Comparison of ENCODE assay signal across 29 cellular contexts in the genomic region with DNA sequence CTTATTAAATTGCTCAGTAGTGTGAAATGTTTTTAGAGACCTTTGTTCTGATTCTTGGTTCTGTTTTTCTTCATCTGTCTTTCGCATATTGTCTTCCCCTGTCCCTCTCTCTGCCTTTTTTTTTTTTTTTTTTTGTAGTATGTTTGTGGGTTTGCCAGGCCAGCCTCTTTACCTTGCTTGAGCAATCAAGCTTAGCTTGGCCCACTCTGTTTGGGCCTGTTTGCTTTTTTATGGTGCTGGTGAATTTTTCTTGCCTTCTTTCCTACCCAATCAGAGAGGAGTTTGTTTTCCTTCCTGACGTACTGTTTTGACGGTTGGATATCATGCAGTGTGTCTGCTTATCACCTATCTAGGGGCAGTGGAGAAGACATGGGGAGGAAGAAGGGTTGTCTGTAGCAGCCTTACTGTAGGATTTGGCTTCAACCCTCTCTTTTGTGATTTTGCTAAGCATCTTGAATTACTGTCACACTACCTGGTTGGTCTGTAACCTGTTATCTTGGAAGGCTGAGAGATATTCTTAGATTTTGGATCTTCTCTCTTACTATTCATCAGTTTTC.
A peak's percentile ranks its signal among the peaks of the same experiment; 100 is the strongest.
DNase-seq lines count a peak whose midpoint lies in the region; ATAC-seq and TF ChIP-seq lines count a peak whose summit lies in the region.
"Had no signal": no experiment of that assay in that cellular context is flagged by ENCODE, and none has a peak within 500 bp of the region (broad histone marks: within the 10 kb centered on the region; RNA-seq: fewer than 3 reads in every experiment).

No MANE protein-coding gene starts in this region.

- POLR2A ChIA-PET in OCI-LY7 (lab: Charles Lee) = interaction anchor here (1.4 kb wide), 1 partner anchor 10 kb away, joined by 4 read pairs; no protein-coding TSS in a partner anchor

- WGBS in lower leg skin, 2 donors = 97 to 100% methylated on average over 3 of the region's 3 CpGs

- DNase-seq in OCI-LY7 (ENCODE audit: low spot score) (peak; percentile 22), neural crest cell (ENCODE audit: low read depth, low spot score) (no peak), lower leg skin (ENCODE audit: low spot score in 2 of 2) (no peak), progenitor cell of endocrine pancreas (ENCODE audit: low spot score, unreplicated experiment) (no peak)
- DNase-seq: ACHN; activated CD8-positive, alpha-beta memory T cell treated with anti-CD3 and anti-CD28 coated beads for 24 hours; activated T-cell treated with anti-CD3 and anti-CD28 coated beads, Interleukin-2, amount 50 U/mL, for 48 hours; CD4-positive, CD25-positive, alpha-beta regulatory T cell; DMS153; effector memory CD8-positive, alpha-beta T cell; esophagus squamous epithelium; Kasumi-1; midbrain; NCI-H1105 treated with DMSO at 0.1 percent for 48 hours; NCI-H2171; psoas muscle; stimulated activated CD4-positive, alpha-beta T cell treated with anti-CD3 and anti-CD28 coated beads, Interleukin-4, amount 100 ng/mL, for 24 hours; T1000; uterus had no signal

- BruUV-seq in OCI-LY7 (replicated peaks; lab: Mats Ljungman, UMichigan) = no TSS peak

- H3K4me3 ChIP-seq in OCI-LY7 (ENCODE audit: low read depth, low read length, poor library complexity, severe bottlenecking) (no peak overlapping the region), lower leg skin (ENCODE audit: low read depth, poor library complexity, severe bottlenecking) (no peak overlapping the region)
- H3K4me3 ChIP-seq: esophagus squamous epithelium, psoas muscle, smooth muscle cell, uterus had no signal

- H3K27me3 Mint-ChIP-seq in neural crest cell (ENCODE audit: low read depth) (no peaks in the 10 kb centered on the region), progenitor cell of endocrine pancreas (no peaks in the 10 kb centered on the region)
- H3K27me3 Mint-ChIP-seq: activated naive CD8-positive, alpha-beta T cell; CD4-positive, CD25-positive, alpha-beta regulatory T cell; effector memory CD8-positive, alpha-beta T cell had no signal

- H3K9me3 Mint-ChIP-seq in neural crest cell (peaks cover 2% of the 10 kb centered on the region), progenitor cell of endocrine pancreas (ENCODE audit: low read depth) (no peaks in the 10 kb centered on the region)
- H3K9me3 Mint-ChIP-seq: CD4-positive, CD25-positive, alpha-beta regulatory T cell; effector memory CD8-positive, alpha-beta T cell had no signal

- H3K9me2 ChIP-seq in OCI-LY7 (ENCODE audit: insufficient read depth, low read length) = no peaks in the 10 kb centered on the region

- H3K27ac Mint-ChIP-seq in neural crest cell (ENCODE audit: unreplicated experiment) = peak overlapping the region; percentile 3
- H3K27ac Mint-ChIP-seq in progenitor cell of endocrine pancreas = no peak overlapping the region
- H3K27ac Mint-ChIP-seq: activated naive CD8-positive, alpha-beta T cell; CD4-positive, CD25-positive, alpha-beta regulatory T cell had no signal

- H3K79me2 ChIP-seq in OCI-LY7 (ENCODE audit: insufficient read depth, low read depth, low read length) = no peaks in the 10 kb centered on the region

- H3K27ac ChIP-seq in OCI-LY7 (ENCODE audit: low read depth, low read length, poor library complexity, severe bottlenecking) = no peak overlapping the region
- H3K27ac ChIP-seq: esophagus squamous epithelium, psoas muscle, uterus had no signal

- H3K4me1 ChIP-seq in OCI-LY7 (ENCODE audit: insufficient read depth, low read length, poor library complexity, severe bottlenecking) = peaks cover 21% of the 10 kb centered on the region
- H3K4me1 ChIP-seq: esophagus squamous epithelium, uterus had no signal

- no peaks in the 10 kb centered on the region for H3K9me3 ChIP-seq in OCI-LY7 (ENCODE audit: low read length)
- H3K9me3 ChIP-seq: esophagus squamous epithelium, psoas muscle, uterus had no signal

- no peaks in the 10 kb centered on the region for H3K36me3 Mint-ChIP-seq in neural crest cell (ENCODE audit: low read depth)
- peaks cover 2% of the 10 kb centered on the region for H3K36me3 Mint-ChIP-seq in progenitor cell of endocrine pancreas (ENCODE audit: insufficient read depth)

- H3K4me3 Mint-ChIP-seq in neural crest cell (no peak overlapping the region), progenitor cell of endocrine pancreas (ENCODE audit: low read depth) (no peak overlapping the region)
- H3K4me3 Mint-ChIP-seq: activated naive CD8-positive, alpha-beta T cell; CD4-positive, CD25-positive, alpha-beta regulatory T cell; effector memory CD8-positive, alpha-beta T cell had no signal

- no peak for TF ChIP-seq POLR2A in lower leg skin (IDR thresholded peaks at IDR 0.05)

- no peaks in the 10 kb centered on the region for H4K20me1 ChIP-seq in OCI-LY7 (ENCODE audit: insufficient read depth, low read length)

- ATAC-seq in GM18498 (IDR thresholded peaks at IDR 0.05; ENCODE audit: unreplicated experiment) = peak; percentile 56
- ATAC-seq in GM21825 (IDR thresholded peaks at IDR 0.05; ENCODE audit: unreplicated experiment) = peak; percentile 47
- ATAC-seq in HG02798 (IDR thresholded peaks at IDR 0.05; ENCODE audit: poor library complexity, unreplicated experiment) = no peak
- ATAC-seq in GM21737 (IDR thresholded peaks at IDR 0.05; ENCODE audit: unreplicated experiment) = no peak
- ATAC-seq: activated CD4-positive, CD25-positive, alpha-beta regulatory T cell treated with anti-CD3 and anti-CD28 coated beads, Interleukin-2, amount 50 U/mL, for 24 hours; effector memory CD8-positive, alpha-beta T cell; HCT116; Panc1; psoas muscle; SK-N-SH treated with all-trans-retinoic acid at 6 μM for 48 hours had no signal

- CTCF ChIA-PET in OCI-LY7 (lab: Charles Lee; ENCODE audit: unreplicated experiment) = no interaction called here

- TF ChIP-seq CTCF in OCI-LY7 (conservative IDR thresholded peaks at IDR 0.05; ENCODE audit: low read length) = no peak
- no peak for TF ChIP-seq CTCF in neural crest cell (conservative IDR thresholded peaks at IDR 0.05)
- no peak for TF ChIP-seq CTCF in lower leg skin (IDR thresholded peaks at IDR 0.05)
- TF ChIP-seq CTCF in progenitor cell of endocrine pancreas (IDR thresholded peaks at IDR 0.05; ENCODE audit: unreplicated experiment) = no peak

- H3K4me1 Mint-ChIP-seq in neural crest cell (no peaks in the 10 kb centered on the region), progenitor cell of endocrine pancreas (ENCODE audit: low read depth) (peaks cover 11% of the 10 kb centered on the region)

- H3K4me2 ChIP-seq in OCI-LY7 (ENCODE audit: low read length) = peak overlapping the region; percentile 41
- H3K4me2 ChIP-seq: smooth muscle cell had no signal

- intact Hi-C loops in OCI-LY7 (cut with micrococcal nuclease; ENCODE audit: unreplicated experiment) (no loop called here), lower leg skin (cut with DNase I; ENCODE audit: low total_unique reads) (no loop called here)

- H3K36me3 ChIP-seq in OCI-LY7 (ENCODE audit: insufficient read depth, low read length) = no peaks in the 10 kb centered on the region
- H3K36me3 ChIP-seq: esophagus squamous epithelium, uterus had no signal

- H2AFZ ChIP-seq in OCI-LY7 (ENCODE audit: low read length) = peak overlapping the region; percentile 9; the same call in 1 of the 2 replicates

Comparison
In these comparisons a context has a peak if more than half of its experiments do, and no peak if none do; other contexts are left out.
1. ATAC-seq: peak in GM18498 (single experiment) and GM21825 (single experiment); none in HG02798 (single experiment) and GM21737 (single experiment).